Comparison of ENCODE assay signal across 10 cellular contexts in the genomic region with DNA sequence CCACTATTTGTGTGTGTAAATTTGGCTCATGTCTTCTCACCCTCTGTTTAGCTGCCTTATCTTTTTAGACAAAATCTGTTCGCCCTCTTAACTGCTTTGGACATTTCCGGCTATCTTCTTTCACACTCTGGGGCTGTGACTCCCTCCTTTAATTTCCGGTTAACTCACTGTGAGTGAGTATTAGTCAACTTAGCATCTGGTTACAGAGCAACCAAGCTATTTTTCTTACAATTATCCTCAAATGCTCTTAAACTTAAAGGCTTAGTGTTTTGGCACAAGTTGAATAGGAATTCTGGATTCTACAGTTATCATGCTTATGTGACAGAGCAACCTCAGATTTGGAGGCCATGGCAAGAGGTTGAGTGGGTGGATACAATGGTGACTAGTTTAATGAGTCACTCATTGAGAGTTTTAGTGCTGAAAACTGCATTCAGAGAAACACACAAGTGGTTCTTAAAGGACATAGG.
DNase-seq lines count a peak whose midpoint lies in the region; ATAC-seq and TF ChIP-seq lines count a peak whose summit lies in the region.
"Had no signal": no experiment of that assay in that cellular context is flagged by ENCODE, and none has a peak within 500 bp of the region (broad histone marks: within the 10 kb centered on the region; RNA-seq: fewer than 3 reads in every experiment).

No MANE protein-coding gene starts in this region.

- H3K4me3 ChIP-seq in ACC112 (ENCODE audit: low read depth, low read length) (peak overlapping the region; percentile 12), SK-N-SH (ENCODE audit: low read depth in 2 of 2, low read length in 1 of 2) (no peak overlapping the region), fibroblast of villous mesenchyme (ENCODE audit: low read depth, low read length) (no peak overlapping the region)

- peak overlapping the region; percentile 25; the same call in 1 of the 2 replicates for H3K9ac ChIP-seq in SK-N-SH

- H3K79me2 ChIP-seq in ACC112 (ENCODE audit: control insufficient read depth, insufficient read depth, low read length, unreplicated experiment) (no peaks in the 10 kb centered on the region), SK-N-SH (ENCODE audit: insufficient read depth) (no peaks in the 10 kb centered on the region)

- POLR2A ChIA-PET in SK-N-SH (lab: Yijun Ruan, JAX): no interaction called here

- H3K27ac ChIP-seq in ACC112 (ENCODE audit: low read depth, low read length) (peak overlapping the region; percentile 78), SK-N-SH (ENCODE audit: low read depth in 2 of 2, low read length in 1 of 2) (peak overlapping the region; percentile 47 to 75; a peak in 3 of 4 replicates)

- H3K4me1 Mint-ChIP-seq in stimulated activated naive B cell treated with anti-CD40 and anti-IgM and Interleukin-4, amounts not matched to agents 10 μg/mL and 1 μg/mL and 100 μg/mL, for 72 hours: no peaks in the 10 kb centered on the region
- H3K4me1 Mint-ChIP-seq: CD4-positive, alpha-beta memory T cell had no signal

- 62% methylated on average over 3 of the region's 3 CpGs for WGBS in SK-N-SH (ENCODE audit: low lambda C conversion rate)

- H3K36me3 ChIP-seq in ACC112 (ENCODE audit: insufficient read depth, low read length): no peaks in the 10 kb centered on the region; the same call in 1 of the 2 replicates
- H3K36me3 ChIP-seq in SK-N-SH (replicated peaks in 1 of 2; ENCODE audit: control insufficient read depth in 1 of 2, insufficient read depth in 2 of 2, low read length in 1 of 2): no peaks in the 10 kb centered on the region

- no peaks in the 10 kb centered on the region for H3K9me3 Mint-ChIP-seq in stimulated activated naive B cell treated with anti-CD40 and anti-IgM and Interleukin-4, amounts not matched to agents 10 μg/mL and 1 μg/mL and 100 μg/mL, for 72 hours

- peak overlapping the region; percentile 74 for H2AFZ ChIP-seq in ACC112 (ENCODE audit: low read length, unreplicated experiment)
- H2AFZ ChIP-seq in SK-N-SH (ENCODE audit: low read depth): peak overlapping the region; percentile 11; the same call in 1 of the 2 replicates

- H3K27ac Mint-ChIP-seq in stimulated activated naive B cell treated with anti-CD40 and anti-IgM and Interleukin-4, amounts not matched to agents 10 μg/mL and 1 μg/mL and 100 μg/mL, for 72 hours: no peak overlapping the region
- H3K27ac Mint-ChIP-seq: CD4-positive, alpha-beta memory T cell had no signal

- H3K4me1 ChIP-seq in ACC112 (ENCODE audit: control insufficient read depth, insufficient read depth, low read length, unreplicated experiment) (peaks cover 17% of the 10 kb centered on the region), SK-N-SH (ENCODE audit: control insufficient read depth in 1 of 2, insufficient read depth in 2 of 2, low read depth in 1 of 2, low read length in 1 of 2) (peaks cover 0 to 14% of the 10 kb centered on the region in 2 experiments; a peak in 2 of 4 replicates)

- DNase-seq in HCEC 1CT (peak; percentile 99), SK-N-SH (no peak), fibroblast of villous mesenchyme (ENCODE audit: low read depth) (peak; percentile 74)
- no peak for DNase-seq in stimulated activated naive B cell treated with anti-CD40 and anti-IgM and Interleukin-4, amounts not matched to agents 10 μg/mL and 1 μg/mL and 100 μg/mL, for 72 hours
- DNase-seq: CD4-positive, alpha-beta memory T cell; occipital lobe had no signal

- ATAC-seq in HG03135 (IDR thresholded peaks at IDR 0.05; ENCODE audit: unreplicated experiment) (no peak), GM21723 (IDR thresholded peaks at IDR 0.05; ENCODE audit: unreplicated experiment) (no peak), GM21825 (IDR thresholded peaks at IDR 0.05; ENCODE audit: unreplicated experiment) (no peak)
- no peak for ATAC-seq in stimulated activated naive B cell treated with anti-CD40 and anti-IgM and Interleukin-4, amounts not matched to agents 10 μg/mL and 1 μg/mL and 100 μg/mL, for 72 hours (replicated peaks)

- H3F3A ChIP-seq in SK-N-SH (replicated peaks; ENCODE audit: insufficient read depth): peaks cover 21% of the 10 kb centered on the region

- peak in 1 of 2 experiments; percentile 81; a peak in 1 of 4 replicates for TF ChIP-seq EP300 in SK-N-SH (IDR thresholded peaks at IDR 0.05; ENCODE audit: borderline replicate concordance in 1 of 2, low read depth in 1 of 2, low read length in 1 of 2)

- no peaks in the 10 kb centered on the region; the same call in 1 of the 2 replicates for H3K9me2 ChIP-seq in SK-N-SH

- H3K27me3 Mint-ChIP-seq in stimulated activated naive B cell treated with anti-CD40 and anti-IgM and Interleukin-4, amounts not matched to agents 10 μg/mL and 1 μg/mL and 100 μg/mL, for 72 hours: no peaks in the 10 kb centered on the region
- H3K27me3 Mint-ChIP-seq: CD4-positive, alpha-beta memory T cell had no signal

- H3K9me3 ChIP-seq in SK-N-SH: no peaks in the 10 kb centered on the region

- H3K36me3 Mint-ChIP-seq in stimulated activated naive B cell treated with anti-CD40 and anti-IgM and Interleukin-4, amounts not matched to agents 10 μg/mL and 1 μg/mL and 100 μg/mL, for 72 hours: no peaks in the 10 kb centered on the region
- H3K36me3 Mint-ChIP-seq: CD4-positive, alpha-beta memory T cell had no signal

- no peaks in the 10 kb centered on the region for H4K20me1 ChIP-seq in SK-N-SH (ENCODE audit: insufficient read depth)

- no peak for TF ChIP-seq RAD21 in SK-N-SH (IDR thresholded peaks at IDR 0.05; ENCODE audit: low read length)

- peak overlapping the region; percentile 7; the same call in 1 of the 2 replicates for H3K4me2 ChIP-seq in SK-N-SH

- H3K4me3 Mint-ChIP-seq in stimulated activated naive B cell treated with anti-CD40 and anti-IgM and Interleukin-4, amounts not matched to agents 10 μg/mL and 1 μg/mL and 100 μg/mL, for 72 hours: no peak overlapping the region
- H3K4me3 Mint-ChIP-seq: CD4-positive, alpha-beta memory T cell had no signal

- no peaks in the 10 kb centered on the region for H3K27me3 ChIP-seq in ACC112 (ENCODE audit: insufficient read depth, low read length)
- no peaks in the 10 kb centered on the region for H3K27me3 ChIP-seq in SK-N-SH (ENCODE audit: insufficient read depth)

- CTCF ChIA-PET in SK-N-SH (lab: Yijun Ruan, JAX): no interaction called here

- TF ChIP-seq CTCF in SK-N-SH (IDR thresholded peaks at IDR 0.05) (no peak), fibroblast of villous mesenchyme (IDR thresholded peaks at IDR 0.05; ENCODE audit: insufficient read depth, low read depth, low read length) (no peak)

TF ChIP-seq in SK-N-SH, 30 proteins besides CTCF, POLR2A, EP300 and RAD21 (continues in another document):
- TF ChIP-seq, protein P1, sequence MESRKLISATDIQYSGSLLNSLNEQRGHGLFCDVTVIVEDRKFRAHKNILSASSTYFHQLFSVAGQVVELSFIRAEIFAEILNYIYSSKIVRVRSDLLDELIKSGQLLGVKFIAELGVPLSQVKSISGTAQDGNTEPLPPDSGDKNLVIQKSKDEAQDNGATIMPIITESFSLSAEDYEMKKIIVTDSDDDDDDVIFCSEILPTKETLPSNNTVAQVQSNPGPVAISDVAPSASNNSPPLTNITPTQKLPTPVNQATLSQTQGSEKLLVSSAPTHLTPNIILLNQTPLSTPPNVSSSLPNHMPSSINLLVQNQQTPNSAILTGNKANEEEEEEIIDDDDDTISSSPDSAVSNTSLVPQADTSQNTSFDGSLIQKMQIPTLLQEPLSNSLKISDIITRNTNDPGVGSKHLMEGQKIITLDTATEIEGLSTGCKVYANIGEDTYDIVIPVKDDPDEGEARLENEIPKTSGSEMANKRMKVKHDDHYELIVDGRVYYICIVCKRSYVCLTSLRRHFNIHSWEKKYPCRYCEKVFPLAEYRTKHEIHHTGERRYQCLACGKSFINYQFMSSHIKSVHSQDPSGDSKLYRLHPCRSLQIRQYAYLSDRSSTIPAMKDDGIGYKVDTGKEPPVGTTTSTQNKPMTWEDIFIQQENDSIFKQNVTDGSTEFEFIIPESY (IDR thresholded peaks at IDR 0.05; ENCODE audit: borderline replicate concordance, low read depth): no peak
- TF ChIP-seq YY1 (IDR thresholded peaks at IDR 0.05; ENCODE audit: low read depth): no peak
- no peak for TF ChIP-seq CHD2 (IDR thresholded peaks at IDR 0.05; ENCODE audit: low read length, partially characterized antibody)
- no peak for TF ChIP-seq SMC3 (IDR thresholded peaks at IDR 0.05; ENCODE audit: low read depth, low read length)
- 0 out of 2 replicates have a peak, but pooled peaks have one; percentile 40 for TF ChIP-seq REST (IDR thresholded peaks at IDR 0.05; ENCODE audit: low read depth, low read length)
- TF ChIP-seq GABPA (IDR thresholded peaks at IDR 0.05; ENCODE audit: low read depth): no peak
- TF ChIP-seq MAX (IDR thresholded peaks at IDR 0.05; ENCODE audit: low read depth): no peak

Comparison
In these comparisons a context has a peak if more than half of its experiments do, and no peak if none do; other contexts are left out.
1. DNase-seq: peak in HCEC 1CT (single experiment) and fibroblast of villous mesenchyme (single experiment); none in SK-N-SH (single experiment) and stimulated activated naive B cell treated with anti-CD40 and anti-IgM and Interleukin-4, amounts not matched to agents 10 μg/mL and 1 μg/mL and 100 μg/mL, for 72 hours (single experiment).